In the genomic region with DNA sequence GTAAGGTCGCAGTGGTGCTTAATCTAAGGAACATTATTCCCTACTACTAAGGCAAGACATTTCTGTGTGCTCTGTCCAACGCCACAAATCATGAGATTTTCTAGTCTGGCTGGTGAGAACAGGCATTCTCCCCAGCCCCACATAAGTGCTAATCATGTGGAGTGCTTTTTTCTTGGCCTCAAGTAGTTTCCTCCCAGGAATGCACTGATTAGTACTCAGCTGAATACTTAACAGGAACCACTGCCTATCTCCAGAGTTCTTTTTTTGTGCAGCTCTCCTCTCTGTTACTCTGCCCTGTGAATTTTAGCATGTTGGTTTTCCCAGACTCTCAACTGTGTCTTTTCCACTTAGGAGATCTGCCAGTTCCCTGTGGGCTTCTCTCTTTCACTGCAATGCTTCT, we compare ENCODE assay signal across 19 cellular contexts.
DNase-seq lines count a peak whose midpoint lies in the region; ATAC-seq and TF ChIP-seq lines count a peak whose summit lies in the region.
"Had no signal": no experiment of that assay in that cellular context is flagged by ENCODE, and none has a peak within 500 bp of the region (broad histone marks: within the 10 kb centered on the region; RNA-seq: fewer than 3 reads in every experiment).

No MANE protein-coding gene starts in this region.

- H3K9me3 Mint-ChIP-seq in brain, result peaks cover 0 to 8% (median 6%) of the 10 kb centered on the region in 5 experiments
- H3K9me3 Mint-ChIP-seq in glutamatergic neuron (ENCODE audit: unreplicated experiment), result no peaks in the 10 kb centered on the region

- H3K4ac ChIP-seq in mesenchymal stem cell (ENCODE audit: low read depth in 1 of 2, low read length in 2 of 2), result no peak overlapping the region

- H2AK5ac ChIP-seq in mesenchymal stem cell (ENCODE audit: low read length, severe bottlenecking), result no peak overlapping the region

- H3K27me3 Mint-ChIP-seq in brain (peaks cover 4% of the 10 kb centered on the region), glutamatergic neuron (ENCODE audit: unreplicated experiment) (no peaks in the 10 kb centered on the region)
- H3K27me3 Mint-ChIP-seq: B cell; CD4-positive, alpha-beta T cell; IgD-negative memory B cell had no signal

- no peak overlapping the region for H3K23ac ChIP-seq in mesenchymal stem cell (ENCODE audit: low read length in 2 of 2)

- H2BK12ac ChIP-seq in mesenchymal stem cell (ENCODE audit: low read length in 2 of 2), result no peak overlapping the region

- no peak overlapping the region for H3K14ac ChIP-seq in mesenchymal stem cell (ENCODE audit: low read length in 2 of 2)

- H3K4me2 ChIP-seq in Karpas-422 (ENCODE audit: low read depth, low read length, poor library complexity, severe bottlenecking) (no peak overlapping the region), mesenchymal stem cell (ENCODE audit: low read length, poor library complexity, severe bottlenecking) (no peak overlapping the region)

- no peak overlapping the region for H2AFZ ChIP-seq in Karpas-422 (ENCODE audit: low read length)
- H2AFZ ChIP-seq in mesenchymal stem cell (ENCODE audit: low read depth, low read length), result no peak overlapping the region

- H3K4me3 Mint-ChIP-seq in brain (no peak overlapping the region), glutamatergic neuron (ENCODE audit: unreplicated experiment) (no peak overlapping the region)
- H3K4me3 Mint-ChIP-seq: B cell; CD4-positive, alpha-beta T cell; H9; IgD-negative memory B cell had no signal

- H3K18ac ChIP-seq in mesenchymal stem cell (ENCODE audit: low read depth in 1 of 2, low read length in 2 of 2), result no peak overlapping the region

- H3K4me3 ChIP-seq in Karpas-422 (ENCODE audit: low read length) (no peak overlapping the region), mesenchymal stem cell (ENCODE audit: insufficient read depth in 1 of 2, low read depth in 1 of 2, low read length in 2 of 2) (no peak overlapping the region)
- H3K4me3 ChIP-seq: Peyer's patch had no signal

- no peak overlapping the region for H2BK5ac ChIP-seq in mesenchymal stem cell (ENCODE audit: low read depth, low read length, poor library complexity, severe bottlenecking)

- H3K79me2 ChIP-seq in Karpas-422 (ENCODE audit: low read length), result no peaks in the 10 kb centered on the region

- no peaks in the 10 kb centered on the region for H4K20me1 ChIP-seq in Karpas-422 (ENCODE audit: insufficient read depth, low read depth, low read length)

- ATAC-seq in HG03045 (IDR thresholded peaks at IDR 0.05; ENCODE audit: unreplicated experiment), result no peak
- ATAC-seq in HG02938 (IDR thresholded peaks at IDR 0.05; ENCODE audit: unreplicated experiment), result no peak

- no peak for DNase-seq in Karpas-422
- peak; percentile 55 for DNase-seq in mesenchymal stem cell
- peak; percentile 3 for DNase-seq in retina
- DNase-seq in glutamatergic neuron, result no peak
- DNase-seq: Calu3; CD4-positive, alpha-beta T cell; DMS79 treated with DMSO at 0.1 percent for 48 hours; GDM1; H9; NCI-H1417 treated with DMSO at 0.1 percent for 48 hours; NCI-H2029; NCI-H510A treated with DMSO at 0.1 percent for 48 hours; Peyer's patch; SHP77 treated with DMSO at 0.1 percent for 48 hours had no signal

- H2BK120ac ChIP-seq in mesenchymal stem cell (ENCODE audit: low read depth, low read length), result no peak overlapping the region

- no peak overlapping the region for H4K8ac ChIP-seq in mesenchymal stem cell (ENCODE audit: low read length)

- H4K91ac ChIP-seq in mesenchymal stem cell (ENCODE audit: low read length), result no peak overlapping the region

- H3K36me3 Mint-ChIP-seq in brain (no peaks in the 10 kb centered on the region), glutamatergic neuron (ENCODE audit: unreplicated experiment) (no peaks in the 10 kb centered on the region)
- H3K36me3 Mint-ChIP-seq: IgD-negative memory B cell had no signal

- H3K9me3 ChIP-seq in Karpas-422 (ENCODE audit: low read length) (peaks cover 3% of the 10 kb centered on the region; the same call in 1 of the 2 replicates), mesenchymal stem cell (ENCODE audit: control insufficient read depth, low read length) (no peaks in the 10 kb centered on the region)
- H3K9me3 ChIP-seq: Peyer's patch had no signal

- H3K27me3 ChIP-seq in Karpas-422 (ENCODE audit: low read length) (no peaks in the 10 kb centered on the region), mesenchymal stem cell (ENCODE audit: control insufficient read depth in 1 of 2, insufficient read depth in 1 of 2, low read length in 2 of 2) (no peaks in the 10 kb centered on the region)
- H3K27me3 ChIP-seq: Peyer's patch had no signal

- no peak overlapping the region; the same call in 1 of the 2 replicates for H3K9ac ChIP-seq in Karpas-422 (ENCODE audit: low read length)
- H3K9ac ChIP-seq in mesenchymal stem cell (ENCODE audit: low read length), result no peak overlapping the region

- H3K4me1 Mint-ChIP-seq in brain (peaks cover 8% of the 10 kb centered on the region), glutamatergic neuron (ENCODE audit: low read depth, unreplicated experiment) (peaks cover 2% of the 10 kb centered on the region)
- H3K4me1 Mint-ChIP-seq: B cell, H9, IgD-negative memory B cell had no signal

- no peaks in the 10 kb centered on the region for H3K79me1 ChIP-seq in mesenchymal stem cell (replicated peaks; ENCODE audit: low read length, poor library complexity, severe bottlenecking)

- H3K4me1 ChIP-seq in Karpas-422 (ENCODE audit: low read length) (peaks cover 39% of the 10 kb centered on the region), mesenchymal stem cell (ENCODE audit: control insufficient read depth, insufficient read depth, low read depth, low read length) (no peaks in the 10 kb centered on the region)
- H3K4me1 ChIP-seq: Peyer's patch had no signal

- TF ChIP-seq CTCF in brain (conservative IDR thresholded peaks at IDR 0.05) (no peak), glutamatergic neuron (IDR thresholded peaks at IDR 0.05; ENCODE audit: partially characterized antibody, unreplicated experiment) (no peak)

- peak overlapping the region; percentile 73 for H3K27ac ChIP-seq in Karpas-422 (ENCODE audit: low read length)
- H3K27ac ChIP-seq in mesenchymal stem cell (ENCODE audit: low read length, poor library complexity, severe bottlenecking), result no peak overlapping the region
- H3K27ac ChIP-seq: Peyer's patch had no signal

- H3K27ac Mint-ChIP-seq in brain, result peak overlapping the region in 3 of 5 experiments; percentile 8 to 68 (median 11)
- no peak overlapping the region for H3K27ac Mint-ChIP-seq in glutamatergic neuron (ENCODE audit: unreplicated experiment)
- H3K27ac Mint-ChIP-seq: B cell; CD4-positive, alpha-beta T cell; IgD-negative memory B cell had no signal

- no peaks in the 10 kb centered on the region for H3K9me2 ChIP-seq in Karpas-422 (replicated peaks; ENCODE audit: insufficient read depth, low read length)

- no peak overlapping the region for H2BK15ac ChIP-seq in mesenchymal stem cell (ENCODE audit: low read depth, poor library complexity, severe bottlenecking)

- H3K36me3 ChIP-seq in Karpas-422 (ENCODE audit: insufficient read depth, low read length) (peaks cover 43% of the 10 kb centered on the region), mesenchymal stem cell (ENCODE audit: control insufficient read depth in 1 of 2, insufficient read depth in 2 of 2, low read depth in 1 of 2, low read length in 2 of 2) (no peaks in the 10 kb centered on the region)
- H3K36me3 ChIP-seq: Peyer's patch had no signal

- WGBS in mesenchymal stem cell, result 46% methylated on average over 2 of the region's 2 CpGs

Comparison
In these comparisons a context has a peak if more than half of its experiments do, and no peak if none do; other contexts are left out.
1. DNase-seq: peak in mesenchymal stem cell (single experiment) and retina (single experiment); none in Karpas-422 (single experiment) and glutamatergic neuron (single experiment).